In genomic region chr19:38698225-38699026, GRCh38 we compare ENCODE assay signal across 10 cellular contexts. TPM values are rescaled to one million over a fixed set of nuclear protein-coding genes. Genes with fewer than 3 reads are reported as not detected.
DNase-seq lines count a peak whose midpoint lies in the region; ATAC-seq, FAIRE-seq and TF ChIP-seq lines count a peak whose summit lies in the region.
"Had no signal": no experiment of that assay in that cellular context is flagged by ENCODE, and none has a peak within 500 bp of the region (broad histone marks: within the 10 kb centered on the region; RNA-seq: fewer than 3 reads in every experiment).

No MANE protein-coding gene starts in this region.

- H3K9ac ChIP-seq in H1 (replicated peaks in 1 of 4; ENCODE audit: extremely low read depth in 1 of 4, low read depth in 3 of 4, low read length in 3 of 4) = peak overlapping the region in 2 of 4 experiments; percentile 8 to 15; a peak in 2 of 7 replicates
- H3K9ac ChIP-seq in neural progenitor cell = no peak overlapping the region

- no peaks in the 10 kb centered on the region for H3K23me2 ChIP-seq in H1 (ENCODE audit: low read depth, low read length)

- peak overlapping the region; percentile 50; the same call in 1 of the 2 replicates for H2BK12ac ChIP-seq in H1 (ENCODE audit: low read depth, low read length)

- TF ChIP-seq EP300 in A549 (IDR thresholded peaks at IDR 0.05) (no peak), H1 (IDR thresholded peaks at IDR 0.05; ENCODE audit: borderline replicate concordance in 1 of 2, low read depth in 2 of 2, low read length in 2 of 2) (no peak)

- H3K56ac ChIP-seq in H1 (replicated peaks; ENCODE audit: insufficient read length, low read depth, low read length) = no peak overlapping the region

- peak overlapping the region; percentile 82 for H3K18ac ChIP-seq in H1 (ENCODE audit: extremely low read depth, low read length)

- no peak for DNase-seq in A549 (ENCODE audit: low read depth in 1 of 2, low spot score in 1 of 2)
- no peak for DNase-seq in RWPE1 (ENCODE audit: low spot score)
- DNase-seq in H1 (ENCODE audit: low read depth in 1 of 2, low spot score in 2 of 2) = no peak
- peak; percentile 70 for DNase-seq in neural progenitor cell (ENCODE audit: low spot score)
- DNase-seq in SIG-M5 treated with dmso at 0.1 percent for 504 hours (lab: John Stamatoyannopoulos, UW; ENCODE audit: unreplicated experiment) = no peak
- DNase-seq in mucosa of descending colon = no peak
- no peak for DNase-seq in NCI-H2107 (lab: John Stamatoyannopoulos, UW)
- no peak for DNase-seq in omental fat pad (ENCODE audit: low spot score)
- DNase-seq: Karpas-422, NCI-H526 had no signal

- TF ChIP-seq POLR2A in A549 (IDR thresholded peaks at IDR 0.05; ENCODE audit: low read length) (no peak), H1 (IDR thresholded peaks at IDR 0.05; ENCODE audit: control extremely low read depth in 1 of 2, low read depth in 2 of 2, low read length in 2 of 2) (no peak)

- peak overlapping the region; percentile 56 for H2AK5ac ChIP-seq in H1 (ENCODE audit: low read depth, low read length)

- intact Hi-C loops in mucosa of descending colon (cut with DNase I, micrococcal nuclease) = no loop called here

- H3K36me3 Mint-ChIP-seq in neural progenitor cell = peaks cover 7% of the 10 kb centered on the region

- no peak overlapping the region for H3K23ac ChIP-seq in H1 (ENCODE audit: insufficient read length)

- peak overlapping the region; percentile 75 for H3K4ac ChIP-seq in H1 (replicated peaks; ENCODE audit: insufficient read length, low read depth, low read length)

- H3F3A ChIP-seq in neural progenitor cell (ENCODE audit: low read depth) = peaks cover 8% of the 10 kb centered on the region

- peak overlapping the region; percentile 71 for H3K4me3 Mint-ChIP-seq in neural progenitor cell

- FAIRE-seq in A549 (lab: Jason Lieb, UNC) (peak; percentile 36), H1 (lab: Jason Lieb, UNC) (no peak)

- peaks cover 35% of the 10 kb centered on the region for H3K79me1 ChIP-seq in H1 (ENCODE audit: low read depth, low read length)

- peak overlapping the region; percentile 95 for H3K27ac Mint-ChIP-seq in neural progenitor cell

- H3K4me1 ChIP-seq in A549 (peaks cover 96% of the 10 kb centered on the region), H1 (replicated peaks in 1 of 4; ENCODE audit: control insufficient read depth in 3 of 4, insufficient read depth in 4 of 4, low read length in 3 of 4) (peaks cover 0 to 21% (median 13%) of the 10 kb centered on the region in 4 experiments; a peak in 6 of 7 replicates), neural progenitor cell (peaks cover 26% of the 10 kb centered on the region), mucosa of descending colon (ENCODE audit: low read depth) (peaks cover 68% of the 10 kb centered on the region)

- H4K20me1 ChIP-seq in H1 (replicated peaks in 1 of 2; ENCODE audit: control insufficient read depth in 1 of 2, insufficient read depth in 2 of 2, low read length in 2 of 2) = peaks cover 16 to 29% of the 10 kb centered on the region in 2 experiments
- H4K20me1 ChIP-seq in neural progenitor cell (ENCODE audit: low read depth) = peaks cover 55% of the 10 kb centered on the region

- H3K27me3 Mint-ChIP-seq in neural progenitor cell (ENCODE audit: insufficient read depth, low read depth) = peaks cover 3% of the 10 kb centered on the region

- H3K4me2 ChIP-seq in A549 (0 out of 3 replicates have a peak overlapping the region, but pooled peaks have one; percentile 3), H1 (ENCODE audit: insufficient read depth in 1 of 2, low read depth in 2 of 2, low read length in 2 of 2) (no peak overlapping the region), neural progenitor cell (peak overlapping the region; percentile 19)

- POLR2A ChIA-PET in A549 (lab: Yijun Ruan, JAX) (no interaction called here), RWPE1 (lab: Yijun Ruan, JAX; ENCODE audit: low non-redundant PET) (no interaction called here), H1 (lab: Charles Lee; ENCODE audit: partially characterized antibody) (interaction anchor here (0.5 to 3.5 kb wide), 5 partner anchors 12 to 51 kb away, joined by 3 to 15 read pairs (median 3); partner anchors contain the start of gene ACTN4)

- TF ChIP-seq CTCF in A549 (IDR thresholded peaks at IDR 0.05) (no peak), RWPE1 (conservative IDR thresholded peaks at IDR 0.05; ENCODE audit: low read depth) (no peak), H1 (IDR thresholded peaks at IDR 0.05; ENCODE audit: control extremely low read depth in 1 of 3, insufficient read depth in 1 of 3, low read depth in 1 of 3, low read length in 3 of 3) (peak; percentile 20 to 23 (median 20); a peak in 3 of 4 replicates), neural progenitor cell (IDR thresholded peaks at IDR 0.05) (peak; percentile 24), mucosa of descending colon (IDR thresholded peaks at IDR 0.05) (no peak), omental fat pad (IDR thresholded peaks at IDR 0.05) (no peak)

- H3K27ac ChIP-seq in A549 = peak overlapping the region; percentile 38 to 93; a peak in 4 of 6 replicates
- H3K27ac ChIP-seq in RWPE1 = peak overlapping the region; percentile 87
- no peak overlapping the region for H3K27ac ChIP-seq in H1 (ENCODE audit: low read depth, low read length)
- H3K27ac ChIP-seq in neural progenitor cell = peak overlapping the region; percentile 25

- H3K9me3 Mint-ChIP-seq in neural progenitor cell = no peaks in the 10 kb centered on the region

- H2BK20ac ChIP-seq in H1 (ENCODE audit: low read length) = no peak overlapping the region

- no peak overlapping the region; the same call in 1 of the 2 replicates for H2BK15ac ChIP-seq in H1 (ENCODE audit: low read length)

- TF ChIP-seq RAD21 in A549 (conservative IDR thresholded peaks at IDR 0.05 in 1 of 2, IDR thresholded peaks at IDR 0.05 in 1 of 2) (no peak), H1 (IDR thresholded peaks at IDR 0.05 in 1 of 2, conservative IDR thresholded peaks at IDR 0.05 in 1 of 2; ENCODE audit: low read depth in 2 of 2, low read length in 2 of 2) (no peak; a peak in 1 of 4 replicates)

- WGBS in A549 (ENCODE audit: missing lambda C conversion rate) = 88% methylated on average over 22 of the region's 22 CpGs
- 84% methylated on average over 22 of the region's 22 CpGs; no CpG with 5 or more reads in 1 of the 2 experiments for WGBS in H1 (ENCODE audit: extremely low coverage in 1 of 2, insufficient coverage in 1 of 2, insufficient read length in 1 of 2, insufficient replicate concordance in 2 of 2, low coverage in 1 of 2, low lambda C conversion rate in 2 of 2, missing lambda C conversion rate in 1 of 2), 2 experiments

- H4K91ac ChIP-seq in H1 (replicated peaks; ENCODE audit: insufficient read length, low read length) = peak overlapping the region; percentile 35

- no peak overlapping the region for H3K14ac ChIP-seq in H1 (ENCODE audit: insufficient read length)

- H3K27me3 ChIP-seq in H1 (replicated peaks in 1 of 4; ENCODE audit: control insufficient read depth in 3 of 4, extremely low read depth in 1 of 4, insufficient read depth in 3 of 4, low read length in 3 of 4) (no peaks in the 10 kb centered on the region; a peak in 1 of 7 replicates), neural progenitor cell (no peaks in the 10 kb centered on the region)

- H2AFZ ChIP-seq in H1 (ENCODE audit: low read length) (no peak overlapping the region), neural progenitor cell (replicated peaks) (no peak overlapping the region)

- H3K4me3 ChIP-seq in A549 = no peak overlapping the region
- no peak overlapping the region for H3K4me3 ChIP-seq in H1 (ENCODE audit: extremely low read depth in 1 of 4, insufficient read depth in 2 of 4, low read depth in 3 of 4, low read length in 4 of 4)
- H3K4me3 ChIP-seq in neural progenitor cell = no peak overlapping the region
- H3K4me3 ChIP-seq in mucosa of descending colon = no peak overlapping the region

- H3K9me3 ChIP-seq in A549 = no peaks in the 10 kb centered on the region
- no peaks in the 10 kb centered on the region for H3K9me3 ChIP-seq in H1 (ENCODE audit: insufficient read depth in 2 of 2, low read depth in 1 of 2, low read length in 1 of 2)
- no peaks in the 10 kb centered on the region for H3K9me3 ChIP-seq in neural progenitor cell (ENCODE audit: low read depth)
- H3K9me3 ChIP-seq in mucosa of descending colon = no peaks in the 10 kb centered on the region

- H2BK5ac ChIP-seq in H1 (ENCODE audit: low read depth, low read length) = peak overlapping the region; percentile 64

- peak overlapping the region; percentile 45; the same call in 1 of the 2 replicates for H4K8ac ChIP-seq in H1 (ENCODE audit: extremely low read depth, insufficient read depth, low read length)

- H3K79me2 ChIP-seq in H1 (ENCODE audit: control insufficient read depth in 1 of 2, insufficient read depth in 2 of 2, low read length in 2 of 2) (peaks cover 0 to 60% of the 10 kb centered on the region in 2 experiments; a peak in 2 of 4 replicates), neural progenitor cell (ENCODE audit: low read depth) (peaks cover 70% of the 10 kb centered on the region)

- peaks cover 55% of the 10 kb centered on the region for H3K4me1 Mint-ChIP-seq in neural progenitor cell

- ATAC-seq in A549 = no peak
- no peak for ATAC-seq in mucosa of descending colon
- ATAC-seq in omental fat pad (ENCODE audit: low FRiP score) = no peak

- CTCF ChIA-PET in A549 (lab: Yijun Ruan, JAX) (interaction anchor here (0.7 to 38.0 kb wide), 4 partner anchors 3 to 62 kb away, joined by 3 to 764 read pairs (median 384); no protein-coding TSS in a partner anchor), RWPE1 (lab: Yijun Ruan, JAX) (no interaction called here), H1 (lab: Charles Lee; ENCODE audit: partially characterized antibody) (interaction anchor here (0.6 to 6.2 kb wide), 5 partner anchors 8 to 142 kb away, joined by 3 to 39 read pairs (median 4); no protein-coding TSS in a partner anchor)

- H4K5ac ChIP-seq in H1 (ENCODE audit: insufficient read length, low read depth, low read length) = peak overlapping the region; percentile 10

- no peak overlapping the region for H2BK120ac ChIP-seq in H1 (replicated peaks; ENCODE audit: low read depth, low read length)

- H3K36me3 ChIP-seq in H1 (ENCODE audit: control insufficient read depth in 2 of 4, insufficient read depth in 4 of 4, low read length in 3 of 4) (peaks cover 9 to 32% (median 17%) of the 10 kb centered on the region in 4 experiments), neural progenitor cell (no peaks in the 10 kb centered on the region), mucosa of descending colon (ENCODE audit: low read depth) (peaks cover 10% of the 10 kb centered on the region)

RNA-seq across cellular contexts. Expression of gene CAPN12, which starts 45.8 kb away (rescaled TPM):
- polyA plus RNA-seq in A549 (2011; rRNA removed) (10.0 and 12.3 TPM in 2 replicates), A549 (2017; fragmentation: RNase III; extraction: RNeasy Plus Mini Kit Qiagen cat#74134 plus additional on column Dnase treatment) (8.6 to 11.7 TPM (median 11.0 TPM) in 3 replicates), H1 (2011; rRNA removed) (20.0 and 25.9 TPM in 2 replicates)
- polyA plus RNA-seq in A549 (2012; cell fraction: cytosol; rRNA removed) = 10.0 and 10.2 TPM in 2 replicates
- 33.2 and 34.8 TPM in 2 replicates for polyA plus RNA-seq in A549 (2012; cell fraction: nucleus; rRNA removed)
- polyA minus RNA-seq in A549 (2011; rRNA and poly(A)+ RNA removed) = 3.2 and 7.1 TPM in 2 replicates
- total RNA-seq in H1 (2021; fragmentation: NEBNext Ultra II Directional; extraction: Animal tissue kit (Norgen Biotek cat#: 25700)) = 7.9 and 8.8 TPM in 2 replicates
- polyA plus RNA-seq in H1 (2011; cell fraction: cytosol; rRNA removed) = 16.5 TPM
- polyA plus RNA-seq in H1 (2011; cell fraction: nucleus; rRNA removed) = 58.9 TPM
- polyA plus RNA-seq in H1 (2012, experiment 1 of 2) = 4.8 to 13.3 TPM (median 8.3 TPM) in 4 replicates
- 4.3 TPM for polyA plus RNA-seq in H1 (2012, experiment 2 of 2)
- polyA plus RNA-seq in H1 (2013, experiment 1 of 2) = 13.2 TPM
- 11.1 TPM for polyA plus RNA-seq in H1 (2013, experiment 2 of 2)
- 3.7 and 5.0 TPM in 2 replicates for polyA minus RNA-seq in H1 (2011; rRNA and poly(A)+ RNA removed)
- 6.4 TPM for polyA minus RNA-seq in H1 (2011; cell fraction: cytosol; rRNA and poly(A)+ RNA removed)
- polyA minus RNA-seq in H1 (2011; cell fraction: nucleus; rRNA and poly(A)+ RNA removed) = 10.9 TPM
- total RNA-seq in neural progenitor cell (ENCODE audit: low replicate concordance) (1.0 and 4.9 TPM in 2 replicates), mucosa of descending colon (10 to 100 TPM in 2 of 3 donors, 1 to 10 TPM in 1; 3.1 to 15.9 (median 14.9) TPM), omental fat pad (1 to 10 TPM; 1.0 to 2.5 (median 1.4) TPM)

RNA-seq across cellular contexts. Expression of gene ACTN4, which starts 51.0 kb away (rescaled TPM):
- polyA plus RNA-seq in A549 (2011; rRNA removed) = 605 and 614 TPM in 2 replicates
- polyA plus RNA-seq in A549 (2012; cell fraction: cytosol; rRNA removed) = 1,005 and 1,074 TPM in 2 replicates
- 3,482 and 4,263 TPM in 2 replicates for polyA plus RNA-seq in A549 (2012; cell fraction: nucleus; rRNA removed)
- 967 to 1,087 TPM (median 1,011 TPM) in 3 replicates for polyA plus RNA-seq in A549 (2017; fragmentation: RNase III; extraction: RNeasy Plus Mini Kit Qiagen cat#74134 plus additional on column Dnase treatment)
- polyA minus RNA-seq in A549 (2011; rRNA and poly(A)+ RNA removed) = 488 and 611 TPM in 2 replicates
- total RNA-seq in H1 (2021; fragmentation: NEBNext Ultra II Directional; extraction: Animal tissue kit (Norgen Biotek cat#: 25700)) = 520 and 530 TPM in 2 replicates
- polyA plus RNA-seq in H1 (2011; rRNA removed) = 211 and 281 TPM in 2 replicates
- 223 TPM for polyA plus RNA-seq in H1 (2011; cell fraction: cytosol; rRNA removed)
- polyA plus RNA-seq in H1 (2011; cell fraction: nucleus; rRNA removed) = 1,059 TPM
- polyA plus RNA-seq in H1 (2012, experiment 1 of 2) = 374 to 504 TPM (median 451 TPM) in 4 replicates
- polyA plus RNA-seq in H1 (2012, experiment 2 of 2) = 171 TPM
- polyA plus RNA-seq in H1 (2013, experiment 1 of 2) = 279 TPM
- 254 TPM for polyA plus RNA-seq in H1 (2013, experiment 2 of 2)
- polyA minus RNA-seq in H1 (2011; rRNA and poly(A)+ RNA removed) = 190 and 202 TPM in 2 replicates
- 103 TPM for polyA minus RNA-seq in H1 (2011; cell fraction: cytosol; rRNA and poly(A)+ RNA removed)
- 171 TPM for polyA minus RNA-seq in H1 (2011; cell fraction: nucleus; rRNA and poly(A)+ RNA removed)
- 127 and 233 TPM in 2 replicates for total RNA-seq in neural progenitor cell (ENCODE audit: low replicate concordance)
- total RNA-seq in mucosa of descending colon = 1,000 to 10,000 TPM in 2 of 3 donors, 100 to 1,000 TPM in 1; 566 to 1,080 (median 1,014) TPM
- total RNA-seq in omental fat pad = 100 to 1,000 TPM; 290 to 517 (median 367) TPM

Comparison
In these comparisons a context has a peak if more than half of its experiments do, and no peak if none do; other contexts are left out.
1. H3K4me2 ChIP-seq: peak in A549 (single experiment) and neural progenitor cell (single experiment); none in H1 (0 of 2).
2. CTCF ChIP-seq: peak in H1 (3 of 3) and neural progenitor cell (single experiment); none in A549 (single experiment), RWPE1 (single experiment), mucosa of descending colon (single experiment) and omental fat pad (0 of 3).
3. Of the 18 proteins assayed by ChIP-seq in both H1 and A549: peak only in H1: CTCF; only in A549: none; in both: none; in neither: 17.